9 cellular contexts compared by ENCODE assay signal in genomic region chr10:125157473-125157865, GRCh38. TPM values are rescaled to one million over a fixed set of nuclear protein-coding genes. Genes with fewer than 3 reads are reported as not detected.
A peak's percentile ranks its signal among the peaks of the same experiment; 100 is the strongest.
DNase-seq lines count a peak whose midpoint lies in the region; ATAC-seq and TF ChIP-seq lines count a peak whose summit lies in the region.
"Had no signal": no experiment of that assay in that cellular context is flagged by ENCODE, and none has a peak within 500 bp of the region (broad histone marks: within the 10 kb centered on the region; RNA-seq: fewer than 3 reads in every experiment).

No MANE protein-coding gene starts in this region.

- H3K4me3 ChIP-seq in AG04449 (ENCODE audit: low read depth, low read length) (peak overlapping the region; percentile 72), HL-60 (replicated peaks; ENCODE audit: insufficient read depth, low read length) (no peak overlapping the region), coronary artery (peak overlapping the region; percentile 99)

- H3K9me3 Mint-ChIP-seq in naive B cell, result peaks cover 0 to 2% (median 0%) of the 10 kb centered on the region in 7 donors

- H3K27ac ChIP-seq in HL-60 (replicated peaks) (peak overlapping the region; percentile 91), coronary artery (peak overlapping the region; percentile 31 to 39)

- TF ChIP-seq CTCF in AG04449 (IDR thresholded peaks at IDR 0.05; ENCODE audit: insufficient read depth, low read length, missing control alignments) (no peak), HL-60 (IDR thresholded peaks at IDR 0.05; ENCODE audit: insufficient read depth, low read length) (no peak), coronary artery (IDR thresholded peaks at IDR 0.05) (no peak)

- POLR2A ChIA-PET in AG04449 (lab: Yijun Ruan, JAX), result interaction anchor here (0.6 kb wide), 1 partner anchor 170 kb away, joined by 3 read pairs; no protein-coding TSS in a partner anchor

- peaks cover 52 to 73% (median 60%) of the 10 kb centered on the region in 3 donors for H3K27me3 Mint-ChIP-seq in naive B cell

- peak overlapping the region in 5 of 8 donors; percentile 22 to 78 (median 70) for H3K4me3 Mint-ChIP-seq in naive B cell

- CTCF ChIA-PET in AG04449 (lab: Yijun Ruan, JAX), result interaction anchor here (0.8 to 2.3 kb wide), 3 partner anchors 93 to 543 kb away, joined by 3 to 5 read pairs (median 4); no protein-coding TSS in a partner anchor

- no peak overlapping the region for H3K27ac Mint-ChIP-seq in naive B cell

- no peak for ATAC-seq in naive B cell (ENCODE audit: low read depth in 2 of 2)
- no peak for ATAC-seq in GM18511 (IDR thresholded peaks at IDR 0.05; ENCODE audit: unreplicated experiment)
- ATAC-seq in GM18861 (IDR thresholded peaks at IDR 0.05; ENCODE audit: unreplicated experiment), result no peak
- no peak for ATAC-seq in HG03439 (IDR thresholded peaks at IDR 0.05; ENCODE audit: unreplicated experiment)
- no peak for ATAC-seq in HG03108 (IDR thresholded peaks at IDR 0.05; ENCODE audit: unreplicated experiment)
- ATAC-seq: sciatic nerve had no signal

- no peaks in the 10 kb centered on the region for H3K36me3 Mint-ChIP-seq in naive B cell

- H3K27me3 ChIP-seq in HL-60 (ENCODE audit: insufficient read depth, poor library complexity, severe bottlenecking), result no peaks in the 10 kb centered on the region

- peaks cover 4 to 12% (median 7%) of the 10 kb centered on the region in 3 donors for H3K4me1 Mint-ChIP-seq in naive B cell

- no peak for DNase-seq in AG04449 (ENCODE audit: low read depth, low spot score)
- no peak for DNase-seq in HL-60 (ENCODE audit: low read depth in 1 of 2, low spot score in 1 of 2)
- peak; percentile 64 for DNase-seq in coronary artery (ENCODE audit: low spot score)
- DNase-seq in naive B cell, result no peak

RNA-seq across cellular contexts. Expression of gene CTBP2, which starts 2.9 kb away (rescaled TPM):
- 1 to 10 TPM in 1 of 6 donors, under 1 TPM in 4, not detected in 1; 0.11 to 2.1 (median 0.40) TPM for polyA plus RNA-seq in naive B cell (ENCODE audit: low read depth in 6 of 6)
